In the genomic region with DNA sequence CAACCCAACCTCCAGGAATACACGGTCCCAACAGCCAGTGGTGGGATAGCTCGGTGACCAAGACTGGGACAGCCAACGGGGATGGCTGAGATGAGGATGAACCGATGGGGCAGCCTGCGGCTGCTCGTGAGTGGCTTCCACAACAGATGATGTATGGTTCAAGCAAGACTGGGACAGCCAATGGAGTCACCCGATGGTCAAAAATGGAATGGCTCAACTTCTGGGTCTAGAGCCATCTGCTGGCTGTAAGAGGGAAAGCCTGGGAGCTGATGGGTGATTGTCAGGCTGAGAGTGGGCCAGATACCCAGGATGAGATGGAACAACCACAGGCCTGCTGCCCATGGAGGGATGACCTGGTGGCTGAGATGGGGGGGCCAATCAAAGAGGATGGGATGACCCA, we compare ENCODE assay signal across 9 cellular contexts. TPM values are rescaled to one million over a fixed set of nuclear protein-coding genes. Genes with fewer than 3 reads are reported as not detected.
DNase-seq lines count a peak whose midpoint lies in the region; ATAC-seq and TF ChIP-seq lines count a peak whose summit lies in the region.
"Had no signal": no experiment of that assay in that cellular context is flagged by ENCODE, and none has a peak within 500 bp of the region (broad histone marks: within the 10 kb centered on the region; RNA-seq: fewer than 3 reads in every experiment).

No MANE protein-coding gene starts in this region.

- DNase-seq in 8988T = peak; percentile 99
- peak; percentile 11 for DNase-seq in OCI-M1 (lab: John Stamatoyannopoulos, UW)
- DNase-seq in fibroblast of the aortic adventitia (ENCODE audit: low read depth) = no peak
- DNase-seq in NOMO-1 treated with dmso at 0.1 percent for 144 hours (lab: John Stamatoyannopoulos, UW; ENCODE audit: unreplicated experiment) = no peak
- DNase-seq in activated naive CD4-positive, alpha-beta T cell treated with anti-CD3 and anti-CD28 coated beads, Interleukin-2, amount 50 U/mL, for 16 hours = no peak
- DNase-seq in OCI-M2 (lab: John Stamatoyannopoulos, UW; ENCODE audit: unreplicated experiment) = no peak
- DNase-seq: NCI-H187 had no signal

- H3K4me3 ChIP-seq in fibroblast of the aortic adventitia (ENCODE audit: low read depth, low read length) = no peak overlapping the region

- TF ChIP-seq CTCF in GM12873 (IDR thresholded peaks at IDR 0.05; ENCODE audit: insufficient read depth, low read depth, low read length, missing control alignments) (peak; percentile 66), fibroblast of the aortic adventitia (IDR thresholded peaks at IDR 0.05; ENCODE audit: insufficient read depth, low read length) (peak; percentile 36)

- no peak for ATAC-seq in GM19395 (IDR thresholded peaks at IDR 0.05; ENCODE audit: unreplicated experiment)

RNA-seq across cellular contexts. Expression of a gene that starts 35.5 kb away (rescaled TPM):
- 7.0 and 112 TPM in 2 replicates for total RNA-seq in fibroblast of the aortic adventitia (ENCODE audit: low replicate concordance)

RNA-seq across cellular contexts. Expression of a gene that starts 36.8 kb away (rescaled TPM):
- 0.27 TPM in 1 of 2 replicates, not detected in the other for total RNA-seq in fibroblast of the aortic adventitia (ENCODE audit: low replicate concordance)

Comparison
In these comparisons a context has a peak if more than half of its experiments do, and no peak if none do; other contexts are left out.
1. DNase-seq: peak in 8988T (single experiment) and OCI-M1 (single experiment); none in fibroblast of the aortic adventitia (single experiment), NOMO-1 treated with dmso at 0.1 percent for 144 hours (single experiment), activated naive CD4-positive, alpha-beta T cell treated with anti-CD3 and anti-CD28 coated beads, Interleukin-2, amount 50 U/mL, for 16 hours (single experiment) and OCI-M2 (single experiment).